1 cellular context compared by ENCODE assay signal in genomic region chr6:43706788-43707187, GRCh38.
TF ChIP-seq lines count a peak whose summit lies in the region.

No MANE protein-coding gene starts in this region.

TF ChIP-seq in HepG2, 621 proteins besides CTCF, POLR2A, EP300 and RAD21 (continued from another document):
- TF ChIP-seq IKZF5 (CRISPR knock-in tag; IDR thresholded peaks at IDR 0.05) (peak; percentile 47; the same call in 1 of the 2 replicates), DR1 (CRISPR knock-in tag; IDR thresholded peaks at IDR 0.05) (no peak), ZSCAN25 (CRISPR knock-in tag; IDR thresholded peaks at IDR 0.05) (no peak), THAP7 (CRISPR knock-in tag; IDR thresholded peaks at IDR 0.05) (no peak), AHR (CRISPR knock-in tag; IDR thresholded peaks at IDR 0.05) (no peak), NR2F1 (CRISPR knock-in tag; IDR thresholded peaks at IDR 0.05) (0 out of 4 replicates have a peak, but pooled peaks of 1 of the 2 experiments have one; percentile 25), HMG20A (CRISPR knock-in tag; IDR thresholded peaks at IDR 0.05; ENCODE audit: borderline replicate concordance) (peak; percentile 57; the same call in 1 of the 2 replicates), NFIB (CRISPR knock-in tag; IDR thresholded peaks at IDR 0.05; ENCODE audit: borderline replicate concordance) (no peak), ZNF780A (CRISPR knock-in tag; IDR thresholded peaks at IDR 0.05) (no peak), NR2F2 (IDR thresholded peaks at IDR 0.05; ENCODE audit: borderline replicate concordance, low read depth) (no peak), PRMT3 (CRISPR knock-in tag; IDR thresholded peaks at IDR 0.05; ENCODE audit: borderline replicate concordance, low read depth) (no peak), ZNF607 (CRISPR knock-in tag; IDR thresholded peaks at IDR 0.05; ENCODE audit: borderline replicate concordance) (peak; percentile 30; the same call in 1 of the 2 replicates), ZNF724P (CRISPR knock-in tag; IDR thresholded peaks at IDR 0.05; ENCODE audit: borderline replicate concordance) (0 out of 2 replicates have a peak, but pooled peaks have one; percentile 3), HDAC1 (CRISPR knock-in tag; IDR thresholded peaks at IDR 0.05) (peak; percentile 48; the same call in 1 of the 2 replicates), ZNF232 (CRISPR knock-in tag; IDR thresholded peaks at IDR 0.05; ENCODE audit: borderline replicate concordance) (no peak), IRX3 (CRISPR knock-in tag; IDR thresholded peaks at IDR 0.05; ENCODE audit: borderline replicate concordance, low read depth) (no peak), ZNF704 (CRISPR knock-in tag; IDR thresholded peaks at IDR 0.05; ENCODE audit: borderline replicate concordance) (no peak), RARA (CRISPR knock-in tag; IDR thresholded peaks at IDR 0.05) (peak; percentile 95), ZNF800 (CRISPR knock-in tag; IDR thresholded peaks at IDR 0.05) (no peak), HDAC2 (CRISPR knock-in tag; IDR thresholded peaks at IDR 0.05) (0 out of 2 replicates have a peak, but pooled peaks have one; percentile 19), NCOA1 (CRISPR knock-in tag; IDR thresholded peaks at IDR 0.05) (no peak), ZBTB21 (CRISPR knock-in tag; IDR thresholded peaks at IDR 0.05) (no peak), SKI (IDR thresholded peaks at IDR 0.05; ENCODE audit: partially characterized antibody) (peak; percentile 97), SUZ12 (IDR thresholded peaks at IDR 0.05; ENCODE audit: low read depth, low read length) (no peak), PHB2 (IDR thresholded peaks at IDR 0.05; ENCODE audit: partially characterized antibody) (no peak), ZNF138 (CRISPR knock-in tag; IDR thresholded peaks at IDR 0.05; ENCODE audit: low read depth) (no peak)
